1 cellular context compared by ENCODE assay signal in the genomic region with DNA sequence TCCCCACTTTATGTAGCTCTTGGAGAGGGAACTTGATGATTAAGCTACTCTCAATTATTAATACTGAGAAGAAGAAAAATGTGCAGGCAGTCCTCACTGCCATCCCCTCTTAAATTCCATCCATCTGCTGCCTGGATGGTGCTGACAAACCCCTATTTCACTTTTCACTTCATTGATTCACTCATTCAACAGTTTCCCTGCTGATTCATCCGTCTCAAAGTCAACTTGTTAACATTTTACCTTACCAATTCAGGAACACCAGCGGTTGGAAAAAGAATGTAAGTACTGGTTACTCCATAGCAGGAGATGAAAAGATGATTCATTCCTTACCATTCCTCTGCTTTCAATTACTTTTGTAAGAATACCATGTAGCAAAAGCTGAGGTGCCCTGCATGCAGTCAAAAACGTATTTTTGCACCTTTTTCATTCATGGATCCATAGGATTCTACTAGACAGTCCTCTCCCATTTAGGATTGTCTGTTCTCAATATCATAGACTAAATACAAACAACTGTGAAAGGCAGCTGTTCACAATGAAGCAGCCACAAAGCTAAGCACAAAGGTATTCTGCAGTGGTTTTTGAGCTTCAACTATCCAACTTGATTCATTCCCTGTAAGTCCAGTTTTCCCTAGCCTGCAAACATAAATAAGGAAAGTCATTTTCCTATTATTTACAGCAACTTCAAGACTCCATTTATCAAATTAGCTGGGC.
A peak's percentile ranks its signal among the peaks of the same experiment; 100 is the strongest.
TF ChIP-seq lines count a peak whose summit lies in the region.

No MANE protein-coding gene starts in this region.

TF ChIP-seq in HepG2, 621 proteins besides CTCF, POLR2A, EP300 and RAD21 (continued from another document):
- TF ChIP-seq, protein P1, sequence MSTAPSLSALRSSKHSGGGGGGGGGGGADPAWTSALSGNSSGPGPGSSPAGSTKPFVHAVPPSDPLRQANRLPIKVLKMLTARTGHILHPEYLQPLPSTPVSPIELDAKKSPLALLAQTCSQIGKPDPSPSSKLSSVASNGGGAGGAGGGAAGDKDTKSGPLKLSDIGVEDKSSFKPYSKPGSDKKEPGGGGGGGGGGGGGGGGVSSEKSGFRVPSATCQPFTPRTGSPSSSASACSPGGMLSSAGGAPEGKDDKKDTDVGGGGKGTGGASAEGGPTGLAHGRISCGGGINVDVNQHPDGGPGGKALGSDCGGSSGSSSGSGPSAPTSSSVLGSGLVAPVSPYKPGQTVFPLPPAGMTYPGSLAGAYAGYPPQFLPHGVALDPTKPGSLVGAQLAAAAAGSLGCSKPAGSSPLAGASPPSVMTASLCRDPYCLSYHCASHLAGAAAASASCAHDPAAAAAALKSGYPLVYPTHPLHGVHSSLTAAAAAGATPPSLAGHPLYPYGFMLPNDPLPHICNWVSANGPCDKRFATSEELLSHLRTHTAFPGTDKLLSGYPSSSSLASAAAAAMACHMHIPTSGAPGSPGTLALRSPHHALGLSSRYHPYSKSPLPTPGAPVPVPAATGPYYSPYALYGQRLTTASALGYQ (CRISPR knock-in tag; IDR thresholded peaks at IDR 0.05) = no peak
- TF ChIP-seq, protein P2, sequence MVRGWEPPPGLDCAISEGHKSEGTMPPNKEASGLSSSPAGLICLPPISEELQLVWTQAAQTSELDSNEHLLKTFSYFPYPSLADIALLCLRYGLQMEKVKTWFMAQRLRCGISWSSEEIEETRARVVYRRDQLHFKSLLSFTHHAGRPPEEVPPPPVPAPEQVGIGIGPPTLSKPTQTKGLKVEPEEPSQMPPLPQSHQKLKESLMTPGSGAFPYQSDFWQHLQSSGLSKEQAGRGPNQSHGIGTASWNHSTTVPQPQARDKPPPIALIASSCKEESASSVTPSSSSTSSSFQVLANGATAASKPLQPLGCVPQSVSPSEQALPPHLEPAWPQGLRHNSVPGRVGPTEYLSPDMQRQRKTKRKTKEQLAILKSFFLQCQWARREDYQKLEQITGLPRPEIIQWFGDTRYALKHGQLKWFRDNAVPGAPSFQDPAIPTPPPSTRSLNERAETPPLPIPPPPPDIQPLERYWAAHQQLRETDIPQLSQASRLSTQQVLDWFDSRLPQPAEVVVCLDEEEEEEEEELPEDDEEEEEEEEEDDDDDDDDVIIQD (CRISPR knock-in tag; IDR thresholded peaks at IDR 0.05; ENCODE audit: low read depth) = 0 out of 2 replicates have a peak, but pooled peaks have one; percentile 33
- TF ChIP-seq, protein P3, sequence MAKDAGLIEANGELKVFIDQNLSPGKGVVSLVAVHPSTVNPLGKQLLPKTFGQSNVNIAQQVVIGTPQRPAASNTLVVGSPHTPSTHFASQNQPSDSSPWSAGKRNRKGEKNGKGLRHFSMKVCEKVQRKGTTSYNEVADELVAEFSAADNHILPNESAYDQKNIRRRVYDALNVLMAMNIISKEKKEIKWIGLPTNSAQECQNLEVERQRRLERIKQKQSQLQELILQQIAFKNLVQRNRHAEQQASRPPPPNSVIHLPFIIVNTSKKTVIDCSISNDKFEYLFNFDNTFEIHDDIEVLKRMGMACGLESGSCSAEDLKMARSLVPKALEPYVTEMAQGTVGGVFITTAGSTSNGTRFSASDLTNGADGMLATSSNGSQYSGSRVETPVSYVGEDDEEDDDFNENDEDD (CRISPR knock-in tag; IDR thresholded peaks at IDR 0.05; ENCODE audit: borderline replicate concordance) = no peak
- TF ChIP-seq IRX3 (CRISPR knock-in tag; IDR thresholded peaks at IDR 0.05; ENCODE audit: borderline replicate concordance, low read depth) = no peak
